ENCODE assay signal across 2 cellular contexts in the genomic region with DNA sequence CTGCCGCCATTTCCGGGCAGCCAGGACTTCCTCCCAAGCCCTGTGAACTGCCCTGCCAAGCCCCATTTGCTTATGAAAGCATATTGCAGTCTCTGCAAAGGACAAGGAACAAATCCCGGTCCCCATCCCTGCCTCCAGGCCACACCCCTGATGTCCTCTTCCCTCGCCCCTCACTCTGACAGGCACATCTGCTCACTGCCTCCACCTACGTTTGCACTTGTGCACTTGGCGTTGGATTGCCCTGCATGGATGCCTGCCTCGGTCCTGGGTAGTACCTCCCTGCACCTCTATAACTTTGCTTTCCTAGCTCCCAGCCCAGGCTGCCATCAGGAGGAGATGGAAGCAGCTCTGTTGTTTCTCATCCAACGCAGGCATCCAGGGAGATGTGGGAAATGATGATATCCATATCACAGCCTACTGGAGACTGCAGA.
TF ChIP-seq lines count a peak whose summit lies in the region.

No MANE protein-coding gene starts in this region.

TF ChIP-seq in A549, 52 proteins besides CTCF, POLR2A, EP300 and RAD21 (continued from another document):
- TF ChIP-seq, protein P1, sequence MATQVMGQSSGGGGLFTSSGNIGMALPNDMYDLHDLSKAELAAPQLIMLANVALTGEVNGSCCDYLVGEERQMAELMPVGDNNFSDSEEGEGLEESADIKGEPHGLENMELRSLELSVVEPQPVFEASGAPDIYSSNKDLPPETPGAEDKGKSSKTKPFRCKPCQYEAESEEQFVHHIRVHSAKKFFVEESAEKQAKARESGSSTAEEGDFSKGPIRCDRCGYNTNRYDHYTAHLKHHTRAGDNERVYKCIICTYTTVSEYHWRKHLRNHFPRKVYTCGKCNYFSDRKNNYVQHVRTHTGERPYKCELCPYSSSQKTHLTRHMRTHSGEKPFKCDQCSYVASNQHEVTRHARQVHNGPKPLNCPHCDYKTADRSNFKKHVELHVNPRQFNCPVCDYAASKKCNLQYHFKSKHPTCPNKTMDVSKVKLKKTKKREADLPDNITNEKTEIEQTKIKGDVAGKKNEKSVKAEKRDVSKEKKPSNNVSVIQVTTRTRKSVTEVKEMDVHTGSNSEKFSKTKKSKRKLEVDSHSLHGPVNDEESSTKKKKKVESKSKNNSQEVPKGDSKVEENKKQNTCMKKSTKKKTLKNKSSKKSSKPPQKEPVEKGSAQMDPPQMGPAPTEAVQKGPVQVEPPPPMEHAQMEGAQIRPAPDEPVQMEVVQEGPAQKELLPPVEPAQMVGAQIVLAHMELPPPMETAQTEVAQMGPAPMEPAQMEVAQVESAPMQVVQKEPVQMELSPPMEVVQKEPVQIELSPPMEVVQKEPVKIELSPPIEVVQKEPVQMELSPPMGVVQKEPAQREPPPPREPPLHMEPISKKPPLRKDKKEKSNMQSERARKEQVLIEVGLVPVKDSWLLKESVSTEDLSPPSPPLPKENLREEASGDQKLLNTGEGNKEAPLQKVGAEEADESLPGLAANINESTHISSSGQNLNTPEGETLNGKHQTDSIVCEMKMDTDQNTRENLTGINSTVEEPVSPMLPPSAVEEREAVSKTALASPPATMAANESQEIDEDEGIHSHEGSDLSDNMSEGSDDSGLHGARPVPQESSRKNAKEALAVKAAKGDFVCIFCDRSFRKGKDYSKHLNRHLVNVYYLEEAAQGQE (IDR thresholded peaks at IDR 0.05) = no peak
- TF ChIP-seq ZFP36 (IDR thresholded peaks at IDR 0.05; ENCODE audit: borderline replicate concordance, partially characterized antibody) (no peak), ESRRA (IDR thresholded peaks at IDR 0.05; ENCODE audit: borderline replicate concordance, low read length) (no peak), TFCP2L1 (CRISPR knock-in tag; IDR thresholded peaks at IDR 0.05) (no peak), KDM5A (IDR thresholded peaks at IDR 0.05) (no peak), RARB (CRISPR knock-in tag; IDR thresholded peaks at IDR 0.05) (no peak)
- TF ChIP-seq, protein P2, sequence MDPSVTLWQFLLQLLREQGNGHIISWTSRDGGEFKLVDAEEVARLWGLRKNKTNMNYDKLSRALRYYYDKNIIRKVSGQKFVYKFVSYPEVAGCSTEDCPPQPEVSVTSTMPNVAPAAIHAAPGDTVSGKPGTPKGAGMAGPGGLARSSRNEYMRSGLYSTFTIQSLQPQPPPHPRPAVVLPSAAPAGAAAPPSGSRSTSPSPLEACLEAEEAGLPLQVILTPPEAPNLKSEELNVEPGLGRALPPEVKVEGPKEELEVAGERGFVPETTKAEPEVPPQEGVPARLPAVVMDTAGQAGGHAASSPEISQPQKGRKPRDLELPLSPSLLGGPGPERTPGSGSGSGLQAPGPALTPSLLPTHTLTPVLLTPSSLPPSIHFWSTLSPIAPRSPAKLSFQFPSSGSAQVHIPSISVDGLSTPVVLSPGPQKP (IDR thresholded peaks at IDR 0.05; ENCODE audit: low read depth, low read length) = no peak
- TF ChIP-seq, protein P3, sequence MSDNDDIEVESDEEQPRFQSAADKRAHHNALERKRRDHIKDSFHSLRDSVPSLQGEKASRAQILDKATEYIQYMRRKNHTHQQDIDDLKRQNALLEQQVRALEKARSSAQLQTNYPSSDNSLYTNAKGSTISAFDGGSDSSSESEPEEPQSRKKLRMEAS (IDR thresholded peaks at IDR 0.05) = no peak

TF ChIP-seq in GM23338, 12 proteins besides CTCF, POLR2A, EP300 and RAD21 (continued from another document):
- TF ChIP-seq, protein P1 (IDR thresholded peaks at IDR 0.05; ENCODE audit: unreplicated experiment) = no peak
- TF ChIP-seq CREB1 (CRISPR knock-in tag; IDR thresholded peaks at IDR 0.05; ENCODE audit: low read depth) (no peak), EZH2 (IDR thresholded peaks at IDR 0.05; ENCODE audit: low read depth, unreplicated experiment) (no peak), JUNB (IDR thresholded peaks at IDR 0.05; ENCODE audit: unreplicated experiment) (no peak), NANOG (IDR thresholded peaks at IDR 0.05; ENCODE audit: borderline replicate concordance) (no peak), ZNF114 (CRISPR knock-in tag; IDR thresholded peaks at IDR 0.05) (no peak), POLR2AphosphoS5 (IDR thresholded peaks at IDR 0.05; ENCODE audit: low read depth) (no peak), STAT1 (IDR thresholded peaks at IDR 0.05; ENCODE audit: unreplicated experiment) (no peak), ZNF331 (CRISPR knock-in tag; IDR thresholded peaks at IDR 0.05; ENCODE audit: low read depth) (no peak)
- TF ChIP-seq, protein P4, sequence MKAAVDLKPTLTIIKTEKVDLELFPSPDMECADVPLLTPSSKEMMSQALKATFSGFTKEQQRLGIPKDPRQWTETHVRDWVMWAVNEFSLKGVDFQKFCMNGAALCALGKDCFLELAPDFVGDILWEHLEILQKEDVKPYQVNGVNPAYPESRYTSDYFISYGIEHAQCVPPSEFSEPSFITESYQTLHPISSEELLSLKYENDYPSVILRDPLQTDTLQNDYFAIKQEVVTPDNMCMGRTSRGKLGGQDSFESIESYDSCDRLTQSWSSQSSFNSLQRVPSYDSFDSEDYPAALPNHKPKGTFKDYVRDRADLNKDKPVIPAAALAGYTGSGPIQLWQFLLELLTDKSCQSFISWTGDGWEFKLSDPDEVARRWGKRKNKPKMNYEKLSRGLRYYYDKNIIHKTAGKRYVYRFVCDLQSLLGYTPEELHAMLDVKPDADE (IDR thresholded peaks at IDR 0.05) = no peak
- TF ChIP-seq, protein P5, sequence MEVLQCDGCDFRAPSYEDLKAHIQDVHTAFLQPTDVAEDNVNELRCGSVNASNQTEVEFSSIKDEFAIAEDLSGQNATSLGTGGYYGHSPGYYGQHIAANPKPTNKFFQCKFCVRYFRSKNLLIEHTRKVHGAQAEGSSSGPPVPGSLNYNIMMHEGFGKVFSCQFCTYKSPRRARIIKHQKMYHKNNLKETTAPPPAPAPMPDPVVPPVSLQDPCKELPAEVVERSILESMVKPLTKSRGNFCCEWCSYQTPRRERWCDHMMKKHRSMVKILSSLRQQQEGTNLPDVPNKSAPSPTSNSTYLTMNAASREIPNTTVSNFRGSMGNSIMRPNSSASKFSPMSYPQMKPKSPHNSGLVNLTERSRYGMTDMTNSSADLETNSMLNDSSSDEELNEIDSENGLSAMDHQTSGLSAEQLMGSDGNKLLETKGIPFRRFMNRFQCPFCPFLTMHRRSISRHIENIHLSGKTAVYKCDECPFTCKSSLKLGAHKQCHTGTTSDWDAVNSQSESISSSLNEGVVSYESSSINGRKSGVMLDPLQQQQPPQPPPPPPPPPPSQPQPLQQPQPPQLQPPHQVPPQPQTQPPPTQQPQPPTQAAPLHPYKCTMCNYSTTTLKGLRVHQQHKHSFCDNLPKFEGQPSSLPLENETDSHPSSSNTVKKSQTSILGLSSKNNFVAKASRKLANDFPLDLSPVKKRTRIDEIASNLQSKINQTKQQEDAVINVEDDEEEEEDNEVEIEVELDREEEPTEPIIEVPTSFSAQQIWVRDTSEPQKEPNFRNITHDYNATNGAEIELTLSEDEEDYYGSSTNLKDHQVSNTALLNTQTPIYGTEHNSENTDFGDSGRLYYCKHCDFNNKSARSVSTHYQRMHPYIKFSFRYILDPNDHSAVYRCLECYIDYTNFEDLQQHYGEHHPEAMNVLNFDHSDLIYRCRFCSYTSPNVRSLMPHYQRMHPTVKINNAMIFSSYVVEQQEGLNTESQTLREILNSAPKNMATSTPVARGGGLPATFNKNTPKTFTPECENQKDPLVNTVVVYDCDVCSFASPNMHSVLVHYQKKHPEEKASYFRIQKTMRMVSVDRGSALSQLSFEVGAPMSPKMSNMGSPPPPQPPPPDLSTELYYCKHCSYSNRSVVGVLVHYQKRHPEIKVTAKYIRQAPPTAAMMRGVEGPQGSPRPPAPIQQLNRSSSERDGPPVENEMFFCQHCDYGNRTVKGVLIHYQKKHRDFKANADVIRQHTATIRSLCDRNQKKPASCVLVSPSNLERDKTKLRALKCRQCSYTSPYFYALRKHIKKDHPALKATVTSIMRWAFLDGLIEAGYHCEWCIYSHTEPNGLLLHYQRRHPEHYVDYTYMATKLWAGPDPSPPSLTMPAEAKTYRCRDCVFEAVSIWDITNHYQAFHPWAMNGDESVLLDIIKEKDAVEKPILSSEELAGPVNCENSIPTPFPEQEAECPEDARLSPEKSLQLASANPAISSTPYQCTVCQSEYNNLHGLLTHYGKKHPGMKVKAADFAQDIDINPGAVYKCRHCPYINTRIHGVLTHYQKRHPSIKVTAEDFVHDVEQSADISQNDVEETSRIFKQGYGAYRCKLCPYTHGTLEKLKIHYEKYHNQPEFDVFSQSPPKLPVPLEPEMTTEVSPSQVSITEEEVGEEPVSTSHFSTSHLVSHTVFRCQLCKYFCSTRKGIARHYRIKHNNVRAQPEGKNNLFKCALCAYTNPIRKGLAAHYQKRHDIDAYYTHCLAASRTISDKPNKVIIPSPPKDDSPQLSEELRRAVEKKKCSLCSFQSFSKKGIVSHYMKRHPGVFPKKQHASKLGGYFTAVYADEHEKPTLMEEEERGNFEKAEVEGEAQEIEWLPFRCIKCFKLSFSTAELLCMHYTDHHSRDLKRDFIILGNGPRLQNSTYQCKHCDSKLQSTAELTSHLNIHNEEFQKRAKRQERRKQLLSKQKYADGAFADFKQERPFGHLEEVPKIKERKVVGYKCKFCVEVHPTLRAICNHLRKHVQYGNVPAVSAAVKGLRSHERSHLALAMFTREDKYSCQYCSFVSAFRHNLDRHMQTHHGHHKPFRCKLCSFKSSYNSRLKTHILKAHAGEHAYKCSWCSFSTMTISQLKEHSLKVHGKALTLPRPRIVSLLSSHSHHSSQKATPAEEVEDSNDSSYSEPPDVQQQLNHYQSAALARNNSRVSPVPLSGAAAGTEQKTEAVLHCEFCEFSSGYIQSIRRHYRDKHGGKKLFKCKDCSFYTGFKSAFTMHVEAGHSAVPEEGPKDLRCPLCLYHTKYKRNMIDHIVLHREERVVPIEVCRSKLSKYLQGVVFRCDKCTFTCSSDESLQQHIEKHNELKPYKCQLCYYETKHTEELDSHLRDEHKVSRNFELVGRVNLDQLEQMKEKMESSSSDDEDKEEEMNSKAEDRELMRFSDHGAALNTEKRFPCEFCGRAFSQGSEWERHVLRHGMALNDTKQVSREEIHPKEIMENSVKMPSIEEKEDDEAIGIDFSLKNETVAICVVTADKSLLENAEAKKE (CRISPR knock-in tag; IDR thresholded peaks at IDR 0.05) = no peak
